15 cellular contexts compared by ENCODE assay signal in the genomic region with DNA sequence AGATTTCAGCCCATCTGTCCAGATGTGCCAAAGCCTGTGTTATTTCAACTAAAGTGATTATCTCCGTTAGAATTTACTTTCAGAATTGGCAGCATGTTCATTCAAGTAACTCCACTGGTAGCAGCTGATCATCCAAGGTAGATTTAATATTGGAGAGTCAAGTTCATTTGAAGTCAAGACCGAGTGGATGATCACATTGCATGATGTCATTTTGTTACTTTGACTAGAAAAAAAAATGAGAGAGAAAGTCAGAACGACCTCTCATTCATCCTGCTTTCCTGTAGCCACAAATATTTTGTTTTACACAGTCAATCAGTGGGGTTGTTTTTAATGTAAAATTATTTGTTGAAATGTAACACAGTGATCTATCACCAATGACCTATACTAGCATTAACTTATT.
DNase-seq lines count a peak whose midpoint lies in the region; ATAC-seq and TF ChIP-seq lines count a peak whose summit lies in the region.
"Had no signal": no experiment of that assay in that cellular context is flagged by ENCODE, and none has a peak within 500 bp of the region (broad histone marks: within the 10 kb centered on the region; RNA-seq: fewer than 3 reads in every experiment).

No MANE protein-coding gene starts in this region.

- no peaks in the 10 kb centered on the region for H3K79me2 ChIP-seq in SU-DHL-6 (ENCODE audit: insufficient read depth, low read length)

- no peak for TF ChIP-seq POLR2A in vagina (IDR thresholded peaks at IDR 0.05)

- no peak overlapping the region for H3K9ac ChIP-seq in BLaER1
- no peak overlapping the region for H3K9ac ChIP-seq in BLaER1 treated with 17β-estradiol and CSF1 and Interleukin-3, amounts not matched to agents 10 nM and 100 nM
- no peak overlapping the region for H3K9ac ChIP-seq in SU-DHL-6 (ENCODE audit: low read length)

- DNase-seq in vagina (ENCODE audit: extremely low spot score in 2 of 2) (no peak), glomerular visceral epithelial cell (ENCODE audit: extremely low spot score) (no peak)
- DNase-seq: ACHN; BE2C; CD4-positive, alpha-beta memory T cell; DMS153; DMS79; GDM1; HCEC 1CT; HFFc6; KBM-7 had no signal

- no peak for ATAC-seq in GM19395 (IDR thresholded peaks at IDR 0.05; ENCODE audit: unreplicated experiment)

- H3K4me1 ChIP-seq in BLaER1 (peaks cover 46% of the 10 kb centered on the region), vagina (peaks cover 12% of the 10 kb centered on the region)
- peaks cover 11 to 45% (median 34%) of the 10 kb centered on the region in 10 experiments for H3K4me1 ChIP-seq in BLaER1 treated with 17β-estradiol and CSF1 and Interleukin-3, amounts not matched to agents 10 nM and 100 nM

- H3K27ac ChIP-seq in BLaER1 (peak overlapping the region; percentile 81; the same call in 1 of the 2 replicates), SU-DHL-6 (ENCODE audit: low read depth, low read length) (no peak overlapping the region), vagina (peak overlapping the region; percentile 40)
- H3K27ac ChIP-seq in BLaER1 treated with 17β-estradiol and CSF1 and Interleukin-3, amounts not matched to agents 10 nM and 100 nM, result no peak overlapping the region

- no peaks in the 10 kb centered on the region for H3K27me3 ChIP-seq in BLaER1
- no peaks in the 10 kb centered on the region for H3K27me3 ChIP-seq in BLaER1 treated with 17β-estradiol and CSF1 and Interleukin-3, amounts not matched to agents 10 nM and 100 nM
- no peaks in the 10 kb centered on the region for H3K27me3 ChIP-seq in SU-DHL-6 (ENCODE audit: low read length)
- H3K27me3 ChIP-seq in vagina, result no peaks in the 10 kb centered on the region
- H3K27me3 ChIP-seq: BE2C had no signal

- H3K9me2 ChIP-seq in SU-DHL-6 (replicated peaks; ENCODE audit: insufficient read depth, low read length), result no peaks in the 10 kb centered on the region

- H4K20me1 ChIP-seq in BLaER1 (no peaks in the 10 kb centered on the region), SU-DHL-6 (ENCODE audit: low read depth, low read length) (no peaks in the 10 kb centered on the region)
- H4K20me1 ChIP-seq in BLaER1 treated with 17β-estradiol and CSF1 and Interleukin-3, amounts not matched to agents 10 nM and 100 nM, result no peaks in the 10 kb centered on the region

- no peak overlapping the region for H3K4me3 ChIP-seq in BLaER1
- H3K4me3 ChIP-seq in BLaER1 treated with 17β-estradiol and CSF1 and Interleukin-3, amounts not matched to agents 10 nM and 100 nM, result 0 out of 20 replicates have a peak overlapping the region, but pooled peaks of 1 of the 10 experiments have one; percentile 34
- H3K4me3 ChIP-seq in SU-DHL-6 (ENCODE audit: insufficient read depth, low read length, poor library complexity, severe bottlenecking), result no peak overlapping the region
- H3K4me3 ChIP-seq in vagina, result no peak overlapping the region

- H3K9me3 ChIP-seq in BLaER1 (no peaks in the 10 kb centered on the region), SU-DHL-6 (ENCODE audit: insufficient read depth, low read length) (no peaks in the 10 kb centered on the region), vagina (no peaks in the 10 kb centered on the region)
- 0 out of 22 replicates have a peak, but pooled peaks cover 0 to 4% (median 0%) of the 10 kb centered on the region in 11 experiments for H3K9me3 ChIP-seq in BLaER1 treated with 17β-estradiol and CSF1 and Interleukin-3, amounts not matched to agents 10 nM and 100 nM (replicated peaks in 1 of 11)
- H3K9me3 ChIP-seq: BE2C had no signal

- H3F3A ChIP-seq in SU-DHL-6 (ENCODE audit: insufficient read depth), result no peaks in the 10 kb centered on the region

- peak overlapping the region; percentile 75 for H3K4me2 ChIP-seq in BLaER1
- peak overlapping the region in 6 of 11 experiments; percentile 63 to 86 (median 75); a peak in 10 of 22 replicates for H3K4me2 ChIP-seq in BLaER1 treated with 17β-estradiol and CSF1 and Interleukin-3, amounts not matched to agents 10 nM and 100 nM
- H3K4me2 ChIP-seq in SU-DHL-6 (ENCODE audit: low read depth, low read length, poor library complexity, severe bottlenecking), result no peak overlapping the region

- H3K36me3 ChIP-seq in BLaER1, result no peaks in the 10 kb centered on the region
- no peaks in the 10 kb centered on the region for H3K36me3 ChIP-seq in BLaER1 treated with 17β-estradiol and CSF1 and Interleukin-3, amounts not matched to agents 10 nM and 100 nM
- no peaks in the 10 kb centered on the region for H3K36me3 ChIP-seq in SU-DHL-6 (ENCODE audit: low read length)
- H3K36me3 ChIP-seq in vagina, result no peaks in the 10 kb centered on the region
- H3K36me3 ChIP-seq: BE2C had no signal

- no peak for TF ChIP-seq CTCF in SU-DHL-6 (IDR thresholded peaks at IDR 0.05; ENCODE audit: insufficient read depth, low read length, poor library complexity, severe bottlenecking)
- TF ChIP-seq CTCF in vagina (IDR thresholded peaks at IDR 0.05), result no peak

- peak overlapping the region; percentile 1 for H2AFZ ChIP-seq in SU-DHL-6 (ENCODE audit: low read depth, low read length, severe bottlenecking)

- intact Hi-C loops in vagina (cut with DNase I), result no loop called here

Comparison
In these comparisons a context has a peak if more than half of its experiments do, and no peak if none do; other contexts are left out.
1. H3K27ac ChIP-seq: peak in BLaER1 (single experiment) and vagina (single experiment); none in BLaER1 treated with 17β-estradiol and CSF1 and Interleukin-3, amounts not matched to agents 10 nM and 100 nM (0 of 11) and SU-DHL-6 (single experiment).